In genomic region chr11:65382036-65382803, GRCh38 we compare ENCODE assay signal across 8 cellular contexts. TPM values are rescaled to one million over a fixed set of nuclear protein-coding genes. Genes with fewer than 3 reads are reported as not detected.
DNase-seq lines count a peak whose midpoint lies in the region; ATAC-seq and TF ChIP-seq lines count a peak whose summit lies in the region.

SLC25A45 (minus strand) TSS chr11:65382646; CDS start chr11:65381951, 695 bp downstream.

- intact Hi-C loops in naive thymus-derived CD4-positive, alpha-beta T cell (cut with micrococcal nuclease) = loop anchor here (1.0 to 2.0 kb wide), 11 partner anchors 16 to 206 kb away; partner anchors contain the start of gene TIGD3 (in 2 of the 2)

- H3K36me3 ChIP-seq in naive thymus-derived CD4-positive, alpha-beta T cell (ENCODE audit: control insufficient read depth in 2 of 3, insufficient read depth in 3 of 3, low read length in 3 of 3) = peaks cover 0 to 25% (median 0%) of the 10 kb centered on the region in 3 experiments

- peak within 1 kb of the TSS; percentile 82 for H3K27ac ChIP-seq in naive thymus-derived CD4-positive, alpha-beta T cell (ENCODE audit: low read depth, low read length)

- no peaks in the 10 kb centered on the region for H3K9me3 ChIP-seq in naive thymus-derived CD4-positive, alpha-beta T cell (ENCODE audit: control insufficient read depth in 2 of 3, low read length in 3 of 3)

- DNase-seq in Daoy (ENCODE audit: low read depth) (peak; percentile 99), KG1 (lab: John Stamatoyannopoulos, UW) (peak; percentile 97)
- peak; percentile 92 for DNase-seq in activated T-cell treated with anti-CD3 and anti-CD28 coated beads, Interleukin-2, amount 50 U/mL, for 1 hour
- DNase-seq in naive thymus-derived CD4-positive, alpha-beta T cell = peak; percentile 82 to 95 (median 91)

- CTCF ChIA-PET in naive thymus-derived CD4-positive, alpha-beta T cell (lab: Charles Lee) = interaction anchor here (0.6 to 2.7 kb wide), 10 partner anchors 34 to 212 kb away, joined by 3 to 17 read pairs (median 4); partner anchors contain the start of gene NEAT1

- ATAC-seq in GM21786 (IDR thresholded peaks at IDR 0.05; ENCODE audit: unreplicated experiment) = peak; percentile 64
- peak; percentile 89 for ATAC-seq in esophagus mucosa
- peak; percentile 91 for ATAC-seq in naive thymus-derived CD4-positive, alpha-beta T cell
- ATAC-seq in stimulated activated memory B cell treated with anti-CD40 and anti-IgM and Interleukin-4, amounts not matched to agents 10 μg/mL and 1 μg/mL and 100 μg/mL, for 72 hours = peak; percentile 93

- peaks cover 0 to 3% (median 0%) of the 10 kb centered on the region in 5 donors for H3K36me3 Mint-ChIP-seq in naive thymus-derived CD4-positive, alpha-beta T cell
- no peaks in the 10 kb centered on the region for H3K36me3 Mint-ChIP-seq in stimulated activated memory B cell treated with anti-CD40 and anti-IgM and Interleukin-4, amounts not matched to agents 10 μg/mL and 1 μg/mL and 100 μg/mL, for 72 hours

- peaks cover 31 to 56% (median 46%) of the 10 kb centered on the region in 7 donors for H3K4me1 Mint-ChIP-seq in naive thymus-derived CD4-positive, alpha-beta T cell
- peaks cover 79% of the 10 kb centered on the region for H3K4me1 Mint-ChIP-seq in stimulated activated memory B cell treated with anti-CD40 and anti-IgM and Interleukin-4, amounts not matched to agents 10 μg/mL and 1 μg/mL and 100 μg/mL, for 72 hours

- H3K27me3 ChIP-seq in naive thymus-derived CD4-positive, alpha-beta T cell (ENCODE audit: control insufficient read depth in 2 of 2, insufficient read depth in 2 of 2, low read length in 2 of 2) = no peaks in the 10 kb centered on the region

- POLR2A ChIA-PET in naive thymus-derived CD4-positive, alpha-beta T cell (lab: Charles Lee) = interaction anchor here (0.6 to 17.2 kb wide), 19 partner anchors 9 to 539 kb away, joined by 3 to 460 read pairs (median 4); partner anchors contain the start of genes MALAT1 and NEAT1

- peak within 1 kb of the TSS; percentile 97 to 100 (median 99) for H3K27ac Mint-ChIP-seq in naive thymus-derived CD4-positive, alpha-beta T cell
- H3K27ac Mint-ChIP-seq in stimulated activated memory B cell treated with anti-CD40 and anti-IgM and Interleukin-4, amounts not matched to agents 10 μg/mL and 1 μg/mL and 100 μg/mL, for 72 hours = peak within 1 kb of the TSS; percentile 96

- H3K9me3 Mint-ChIP-seq in naive thymus-derived CD4-positive, alpha-beta T cell = peaks cover 0 to 2% (median 0%) of the 10 kb centered on the region in 11 donors
- no peaks in the 10 kb centered on the region for H3K9me3 Mint-ChIP-seq in stimulated activated memory B cell treated with anti-CD40 and anti-IgM and Interleukin-4, amounts not matched to agents 10 μg/mL and 1 μg/mL and 100 μg/mL, for 72 hours

- H3K4me3 ChIP-seq in naive thymus-derived CD4-positive, alpha-beta T cell (ENCODE audit: low read length) = peak within 1 kb of the TSS; percentile 76

- H3K4me3 Mint-ChIP-seq in naive thymus-derived CD4-positive, alpha-beta T cell = peak within 1 kb of the TSS; percentile 82 to 98 (median 93)
- peak within 1 kb of the TSS; percentile 81 for H3K4me3 Mint-ChIP-seq in stimulated activated memory B cell treated with anti-CD40 and anti-IgM and Interleukin-4, amounts not matched to agents 10 μg/mL and 1 μg/mL and 100 μg/mL, for 72 hours

- peaks cover 42 to 45% of the 10 kb centered on the region in 2 donors for H3K4me1 ChIP-seq in naive thymus-derived CD4-positive, alpha-beta T cell (ENCODE audit: control insufficient read depth in 2 of 2, insufficient read depth in 2 of 2, low read length in 2 of 2)

- no peaks in the 10 kb centered on the region for H3K27me3 Mint-ChIP-seq in naive thymus-derived CD4-positive, alpha-beta T cell
- H3K27me3 Mint-ChIP-seq in stimulated activated memory B cell treated with anti-CD40 and anti-IgM and Interleukin-4, amounts not matched to agents 10 μg/mL and 1 μg/mL and 100 μg/mL, for 72 hours = no peaks in the 10 kb centered on the region

TF ChIP-seq in PFSK-1, 5 proteins besides CTCF, POLR2A, EP300 and RAD21:
- peak in 1 of 2 experiments; percentile 28; a peak in 1 of 4 replicates for TF ChIP-seq REST (IDR thresholded peaks at IDR 0.05; ENCODE audit: insufficient read depth in 1 of 2, low read depth in 2 of 2, low read length in 2 of 2)
- TF ChIP-seq TAF1 (IDR thresholded peaks at IDR 0.05; ENCODE audit: borderline replicate concordance, insufficient read depth, low read length) = no peak; the same call in 1 of the 2 replicates
- TF ChIP-seq FOXP2 (optimal IDR thresholded peaks at IDR 0.05; ENCODE audit: borderline replicate concordance, extremely low read depth, extremely low read length, insufficient read depth) = peak; percentile 98
- no peak; the same call in none of the 2 replicates for TF ChIP-seq POLR2AphosphoS5 (IDR thresholded peaks at IDR 0.05; ENCODE audit: low read depth, low read length)
- TF ChIP-seq SIN3A (IDR thresholded peaks at IDR 0.05; ENCODE audit: borderline replicate concordance, insufficient read depth, low read length) = no peak

RNA-seq across cellular contexts. Expression of gene SLC25A45, which starts in this region (rescaled TPM):
- 0.23 TPM in 1 of 2 replicates, not detected in the other for total RNA-seq in Daoy (2014; rRNA removed; shearing (Covaris generic))
- polyA plus RNA-seq in PFSK-1 (2012; ENCODE audit: insufficient read length, low read depth) = 0.99 TPM
- 3.4 TPM for total RNA-seq in esophagus mucosa
- total RNA-seq in naive thymus-derived CD4-positive, alpha-beta T cell = 10 to 100 TPM; 20.2 to 90.6 (median 34.1) TPM
- 10 to 100 TPM; 12.3 to 21.3 TPM for polyA plus RNA-seq in naive thymus-derived CD4-positive, alpha-beta T cell

Comparison
In these comparisons a context has a peak if more than half of its experiments do, and no peak if none do; other contexts are left out.
1. Peak in every context shown above with its lines: DNase-seq, ATAC-seq, H3K4me3 ChIP-seq and H3K27ac ChIP-seq.
2. Peak in DNase-seq in Daoy; RNA of the gene not detected or under 1 TPM.